ENCODE assay signal across 8 cellular contexts in genomic region chr14:92794547-92794941, GRCh38. TPM values are rescaled to one million over a fixed set of nuclear protein-coding genes. Genes with fewer than 3 reads are reported as not detected.
DNase-seq lines count a peak whose midpoint lies in the region; ATAC-seq, FAIRE-seq and TF ChIP-seq lines count a peak whose summit lies in the region.

No MANE protein-coding gene starts in this region.

- H3K9ac ChIP-seq in GM12878 (ENCODE audit: control insufficient read depth, insufficient read depth, low read length) = peak overlapping the region; percentile 87

- TF ChIP-seq EP300 in GM12878 (IDR thresholded peaks at IDR 0.05; ENCODE audit: borderline replicate concordance in 1 of 2, control insufficient read depth in 1 of 2, low read depth in 2 of 2, low read length in 2 of 2) = no peak

- H3K27ac ChIP-seq in KOPT-K1 (ENCODE audit: low read depth, low read length, poor library complexity, severe bottlenecking) (peak overlapping the region; percentile 83), GM12878 (ENCODE audit: control insufficient read depth, insufficient read depth) (peak overlapping the region; percentile 93), testis (peak overlapping the region; percentile 84 to 97)

- no peaks in the 10 kb centered on the region for H4K20me1 ChIP-seq in GM12878 (ENCODE audit: control insufficient read depth, insufficient read depth)

- TF ChIP-seq CTCF in GM12878 (IDR thresholded peaks at IDR 0.05 in 2 of 3, conservative IDR thresholded peaks at IDR 0.05 in 1 of 3; ENCODE audit: control insufficient read depth in 2 of 3, extremely low read depth in 1 of 3, insufficient read depth in 1 of 3, low read depth in 3 of 3, low read length in 3 of 3) (no peak), kidney epithelial cell (IDR thresholded peaks at IDR 0.05; ENCODE audit: insufficient read depth, low read length, poor library complexity, severe bottlenecking) (no peak), testis (IDR thresholded peaks at IDR 0.05) (no peak)

- in situ Hi-C loops in GM12878 (cut with MboI) = loop anchor here (10.0 kb wide), 1 partner anchor 670 kb away; the partner anchor contains the start of genes CPSF2 and NDUFB1

- CTCF ChIA-PET in GM12878 (lab: Yijun Ruan, JAX) = interaction anchor here (0.6 to 1.5 kb wide), 3 partner anchors 44 to 319 kb away, joined by 4 read pairs; no protein-coding TSS in a partner anchor

- SMC1A ChIA-PET in GM12878 (lab: Charles Lee; ENCODE audit: uncharacterized antibody, unreplicated experiment) = interaction anchor here (2.0 kb wide), 1 partner anchor 11 kb away, joined by 8 read pairs; no protein-coding TSS in a partner anchor

- BruUV-seq in GM12878 (replicated peaks; lab: Mats Ljungman, UMichigan) = no TSS peak

- peak; percentile 21 for FAIRE-seq in GM12892 (lab: Jason Lieb, UNC)
- no peak for FAIRE-seq in GM12878 (lab: Jason Lieb, UNC)

- peak overlapping the region; percentile 81; the same call in 1 of the 2 replicates for H3K4me2 ChIP-seq in GM12878 (ENCODE audit: control insufficient read depth, insufficient read depth)

- TF ChIP-seq POLR2A in GM12892 (IDR thresholded peaks at IDR 0.05; ENCODE audit: low read depth, low read length) (no peak), GM12878 (IDR thresholded peaks at IDR 0.05; ENCODE audit: low read depth, low read length) (no peak), testis (IDR thresholded peaks at IDR 0.05) (no peak)

- H3K9me3 ChIP-seq in KOPT-K1 (ENCODE audit: insufficient read depth, low read length, poor library complexity, severe bottlenecking) = peaks cover 12% of the 10 kb centered on the region
- no peaks in the 10 kb centered on the region; the same call in none of the 3 replicates for H3K9me3 ChIP-seq in GM12878 (replicated peaks; ENCODE audit: control insufficient read depth, insufficient read depth, low read length)
- no peaks in the 10 kb centered on the region for H3K9me3 ChIP-seq in testis

- WGBS in GM12878 (ENCODE audit: insufficient coverage, insufficient replicate concordance, low lambda C conversion rate, missing lambda C conversion rate) = 0% methylated on average over 20 of the region's 20 CpGs
- WGBS in testis, 2 donors = 0% methylated on average over 16 to 20 of the region's 20 CpGs

- ATAC-seq in GM12878 = peak; percentile 44
- no peak for ATAC-seq in HG02938 (IDR thresholded peaks at IDR 0.05; ENCODE audit: unreplicated experiment)
- no peak for ATAC-seq in GM21529 (IDR thresholded peaks at IDR 0.05; ENCODE audit: unreplicated experiment)

- no peak for TF ChIP-seq RAD21 in GM12878 (IDR thresholded peaks at IDR 0.05; ENCODE audit: insufficient read depth, low read depth, low read length)

- POLR2A ChIA-PET in GM12878 (lab: Charles Lee) = no interaction called here

- H3K4me3 ChIP-seq in GM12878 (peak overlapping the region; percentile 83), kidney epithelial cell (ENCODE audit: low read depth, low read length) (peak overlapping the region; percentile 93), testis (peak overlapping the region; percentile 75 to 98)

- RAD21 ChIA-PET in GM12878 (lab: Charles Lee; ENCODE audit: unreplicated experiment) = interaction anchor here (1.1 kb wide), 1 partner anchor 47 kb away, joined by 3 read pairs; no protein-coding TSS in a partner anchor

- H3K27me3 ChIP-seq in GM12878 (replicated peaks in 1 of 2; ENCODE audit: control insufficient read depth in 2 of 2, insufficient read depth in 2 of 2, low read length in 1 of 2) (no peaks in the 10 kb centered on the region), kidney epithelial cell (ENCODE audit: control insufficient read depth, insufficient read depth, low read length) (no peaks in the 10 kb centered on the region), testis (no peaks in the 10 kb centered on the region)

- peaks cover 8% of the 10 kb centered on the region for H3K4me1 ChIP-seq in GM12878 (ENCODE audit: control insufficient read depth, insufficient read depth, low read length)
- peaks cover 25% of the 10 kb centered on the region for H3K4me1 ChIP-seq in testis

- H3K36me3 ChIP-seq in KOPT-K1 (ENCODE audit: insufficient read depth, low read length) (peaks cover 22% of the 10 kb centered on the region), GM12878 (ENCODE audit: control insufficient read depth in 2 of 2, insufficient read depth in 2 of 2, low read length in 1 of 2) (peaks cover 0 to 12% of the 10 kb centered on the region in 2 experiments; a peak in 2 of 4 replicates), kidney epithelial cell (ENCODE audit: control insufficient read depth, insufficient read depth, low read length) (no peaks in the 10 kb centered on the region), testis (ENCODE audit: low read depth, missing control alignments) (no peaks in the 10 kb centered on the region)

- intact Hi-C loops in GM12878 (cut with micrococcal nuclease; ENCODE audit: unreplicated experiment) = no loop called here
- intact Hi-C loops in testis (cut with DNase I; ENCODE audit: low total_unique reads) = no loop called here

- H2AFZ ChIP-seq in GM12878 (ENCODE audit: control insufficient read depth, low read depth, low read length) = peak overlapping the region; percentile 84

- no peak for DNase-seq in GM12892 (ENCODE audit: insufficient read length)
- no peak for DNase-seq in GM12878 (ENCODE audit: low read depth, low spot score)
- DNase-seq in kidney epithelial cell (ENCODE audit: low read depth) = no peak
- no peak for DNase-seq in testis
- DNase-seq in mucosa of gallbladder (ENCODE audit: low spot score) = no peak

- H3K79me2 ChIP-seq in GM12878 (ENCODE audit: control insufficient read depth, insufficient read depth, low read length) = peaks cover 25% of the 10 kb centered on the region

TF ChIP-seq in GM12878, 131 proteins besides CTCF, POLR2A, EP300 and RAD21 (continues in another document):
- peak in 1 of 2 experiments; percentile 46; a peak in 1 of 3 replicates for TF ChIP-seq EGR1 (IDR thresholded peaks at IDR 0.05; ENCODE audit: borderline replicate concordance in 1 of 2, low read depth in 2 of 2, low read length in 2 of 2)
- TF ChIP-seq SIX5 (IDR thresholded peaks at IDR 0.05; ENCODE audit: low read depth, low read length, severe bottlenecking) = no peak
- TF ChIP-seq ZNF217 (IDR thresholded peaks at IDR 0.05) = no peak
- TF ChIP-seq JUNB (IDR thresholded peaks at IDR 0.05) = no peak
- no peak for TF ChIP-seq SPI1 (IDR thresholded peaks at IDR 0.05; ENCODE audit: borderline replicate concordance, insufficient read depth, low read depth, low read length)
- peak; percentile 2; the same call in 1 of the 2 replicates for TF ChIP-seq POLR2AphosphoS5 (IDR thresholded peaks at IDR 0.05; ENCODE audit: low read length)

RNA-seq across cellular contexts. Expression of gene GOLGA5, which starts 0.4 kb away (rescaled TPM):
- 19.8 TPM for polyA plus RNA-seq in GM12892 (2012; ENCODE audit: missing spikeins)
- 28.4 and 31.3 TPM in 2 replicates for total RNA-seq in GM12878 (2013; cell fraction: nucleolus; rRNA removed)
- total RNA-seq in GM12878 (2014; rRNA removed) (15.6 and 18.6 TPM in 2 replicates), GM12878 (2014; rRNA removed; fragmentation: Illumina TruSeq; extraction: Trizol) (23.6 and 23.8 TPM in 2 replicates), GM12878 (2021) (16.0 and 16.5 TPM in 2 replicates), kidney epithelial cell (38.7 and 41.2 TPM in 2 replicates), testis (10 to 100 TPM; 78.2 to 92.0 TPM), mucosa of gallbladder (35.2 TPM)
- 12.9 TPM for polyA plus RNA-seq in GM12878 (2011; ENCODE audit: low read depth)
- polyA plus RNA-seq in GM12878 (2011; rRNA removed) (21.5 and 31.3 TPM in 2 replicates), GM12878 (2014; fragmentation: Illumina TruSeq; extraction: Trizol) (25.8 and 31.6 TPM in 2 replicates), GM12878 (2014; fragmentation: Nextera tagmentation; extraction: Ambion mirVana) (10 to 100 TPM; 10.9 to 13.9 TPM), GM12878 (2014; rRNA removed) (15.5 and 17.9 TPM in 2 replicates), GM12878 (2016; fragmentation: Nextera tagmentation; extraction: Ambion mirVana) (10 to 100 TPM; 23.9 to 30.1 TPM), testis (ENCODE audit: insufficient read depth, low read depth, low replicate concordance) (46.8 TPM)
- polyA plus RNA-seq in GM12878 (2011; cell fraction: cytosol; rRNA removed) = 10.0 and 11.8 TPM in 2 replicates
- 12.1 and 12.3 TPM in 2 replicates for polyA plus RNA-seq in GM12878 (2011; cell fraction: nucleus; rRNA removed)
- 18.0 and 20.7 TPM in 2 replicates for polyA plus RNA-seq in GM12878 (2012)
- polyA minus RNA-seq in GM12878 (2011; rRNA and poly(A)+ RNA removed) = 9.5 and 14.2 TPM in 2 replicates
- polyA minus RNA-seq in GM12878 (2011; cell fraction: cytosol; rRNA and poly(A)+ RNA removed) = 7.3 and 9.5 TPM in 2 replicates
- 6.8 and 10.0 TPM in 2 replicates for polyA minus RNA-seq in GM12878 (2011; cell fraction: nucleus; rRNA and poly(A)+ RNA removed)

RNA-seq across cellular contexts. Expression of gene LGMN, which starts 46.1 kb away (rescaled TPM):
- 265 TPM for polyA plus RNA-seq in GM12892 (2012; ENCODE audit: missing spikeins)
- 344 and 379 TPM in 2 replicates for total RNA-seq in GM12878 (2013; cell fraction: nucleolus; rRNA removed)
- total RNA-seq in GM12878 (2014; rRNA removed) (3.7 and 4.2 TPM in 2 replicates), GM12878 (2014; rRNA removed; fragmentation: Illumina TruSeq; extraction: Trizol) (2.6 and 3.4 TPM in 2 replicates), GM12878 (2021) (3.3 and 3.5 TPM in 2 replicates), kidney epithelial cell (56.9 and 70.0 TPM in 2 replicates), testis (100 to 1,000 TPM in 1 of 2 donors, 10 to 100 TPM in 1; 58.1 to 102 TPM), mucosa of gallbladder (158 TPM)
- polyA plus RNA-seq in GM12878 (2011; ENCODE audit: low read depth) = 39.2 TPM
- polyA plus RNA-seq in GM12878 (2011; rRNA removed) (134 and 192 TPM in 2 replicates), GM12878 (2014; fragmentation: Illumina TruSeq; extraction: Trizol) (4.3 and 4.4 TPM in 2 replicates), GM12878 (2014; fragmentation: Nextera tagmentation; extraction: Ambion mirVana) (1 to 10 TPM in 1 of 2 experiments, under 1 TPM in 1; 0.71 to 1.1 TPM), GM12878 (2014; rRNA removed) (3.4 and 3.9 TPM in 2 replicates), GM12878 (2016; fragmentation: Nextera tagmentation; extraction: Ambion mirVana) (10 to 100 TPM; 11.1 to 11.3 TPM), testis (ENCODE audit: insufficient read depth, low read depth, low replicate concordance) (88.9 TPM)
- polyA plus RNA-seq in GM12878 (2011; cell fraction: cytosol; rRNA removed) = 157 and 254 TPM in 2 replicates
- polyA plus RNA-seq in GM12878 (2011; cell fraction: nucleus; rRNA removed) = 130 and 231 TPM in 2 replicates
- 66.3 and 79.3 TPM in 2 replicates for polyA plus RNA-seq in GM12878 (2012)
- polyA minus RNA-seq in GM12878 (2011; rRNA and poly(A)+ RNA removed) = 119 and 127 TPM in 2 replicates
- 25.0 and 25.4 TPM in 2 replicates for polyA minus RNA-seq in GM12878 (2011; cell fraction: cytosol; rRNA and poly(A)+ RNA removed)
- polyA minus RNA-seq in GM12878 (2011; cell fraction: nucleus; rRNA and poly(A)+ RNA removed) = 37.6 and 39.7 TPM in 2 replicates
